1 cellular context compared by ENCODE assay signal in the genomic region with DNA sequence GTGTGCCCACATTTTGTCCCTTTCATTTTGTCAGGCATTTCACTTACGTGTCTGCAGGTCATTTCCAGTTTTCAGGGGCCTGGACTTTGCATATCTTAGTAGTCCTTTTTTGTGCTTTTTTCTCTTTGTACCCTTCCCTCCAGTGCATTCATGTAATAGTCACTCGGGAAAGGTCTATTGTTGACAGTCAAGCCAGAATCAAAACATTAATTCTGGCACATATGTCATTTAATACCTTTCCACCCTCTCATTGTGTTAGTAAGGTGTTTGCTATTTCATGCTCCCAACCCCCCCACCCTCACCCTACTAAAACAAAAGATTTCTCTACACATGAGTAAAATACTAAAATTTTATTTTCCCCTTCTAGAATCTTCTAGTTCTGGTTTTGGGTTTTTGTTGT.
TF ChIP-seq lines count a peak whose summit lies in the region.

No MANE protein-coding gene starts in this region.

TF ChIP-seq in WTC11, 78 proteins besides CTCF, POLR2A, EP300 and RAD21 (continued from another document):
- TF ChIP-seq, protein P1, sequence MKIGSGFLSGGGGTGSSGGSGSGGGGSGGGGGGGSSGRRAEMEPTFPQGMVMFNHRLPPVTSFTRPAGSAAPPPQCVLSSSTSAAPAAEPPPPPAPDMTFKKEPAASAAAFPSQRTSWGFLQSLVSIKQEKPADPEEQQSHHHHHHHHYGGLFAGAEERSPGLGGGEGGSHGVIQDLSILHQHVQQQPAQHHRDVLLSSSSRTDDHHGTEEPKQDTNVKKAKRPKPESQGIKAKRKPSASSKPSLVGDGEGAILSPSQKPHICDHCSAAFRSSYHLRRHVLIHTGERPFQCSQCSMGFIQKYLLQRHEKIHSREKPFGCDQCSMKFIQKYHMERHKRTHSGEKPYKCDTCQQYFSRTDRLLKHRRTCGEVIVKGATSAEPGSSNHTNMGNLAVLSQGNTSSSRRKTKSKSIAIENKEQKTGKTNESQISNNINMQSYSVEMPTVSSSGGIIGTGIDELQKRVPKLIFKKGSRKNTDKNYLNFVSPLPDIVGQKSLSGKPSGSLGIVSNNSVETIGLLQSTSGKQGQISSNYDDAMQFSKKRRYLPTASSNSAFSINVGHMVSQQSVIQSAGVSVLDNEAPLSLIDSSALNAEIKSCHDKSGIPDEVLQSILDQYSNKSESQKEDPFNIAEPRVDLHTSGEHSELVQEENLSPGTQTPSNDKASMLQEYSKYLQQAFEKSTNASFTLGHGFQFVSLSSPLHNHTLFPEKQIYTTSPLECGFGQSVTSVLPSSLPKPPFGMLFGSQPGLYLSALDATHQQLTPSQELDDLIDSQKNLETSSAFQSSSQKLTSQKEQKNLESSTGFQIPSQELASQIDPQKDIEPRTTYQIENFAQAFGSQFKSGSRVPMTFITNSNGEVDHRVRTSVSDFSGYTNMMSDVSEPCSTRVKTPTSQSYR (CRISPR knock-in tag; IDR thresholded peaks at IDR 0.05): no peak
- TF ChIP-seq SP1 (CRISPR knock-in tag; conservative IDR thresholded peaks at IDR 0.05) (no peak), FOXK1 (CRISPR knock-in tag; IDR thresholded peaks at IDR 0.05) (no peak), ELF4 (CRISPR knock-in tag; IDR thresholded peaks at IDR 0.05; ENCODE audit: low read depth) (no peak), NFATC4 (CRISPR knock-in tag; IDR thresholded peaks at IDR 0.05) (no peak)
